Comparison of ENCODE assay signal across 29 cellular contexts in genomic region chr21:43755820-43756594, GRCh38.
"Had no signal": no experiment of that assay in that cellular context is flagged by ENCODE, and none has a peak within 500 bp of the region (broad histone marks: within the 10 kb centered on the region; RNA-seq: fewer than 3 reads in every experiment).

No MANE protein-coding gene starts in this region.

- H3K4me3 ChIP-seq: colonic mucosa, esophagus muscularis mucosa, gastroesophageal sphincter, heart left ventricle, hepatocyte, left lung, mucosa of descending colon, ovary, right lobe of liver, stomach, testis, tibial artery had no signal

- DNase-seq: colonic mucosa; effector CD8-positive, alpha-beta T cell; endodermal cell; foreskin keratinocyte; heart left ventricle; left cardiac atrium; mesenchymal stem cell; mucosa of descending colon; naive B cell; occipital lobe; ovary; posterior cingulate gyrus; retina; right lobe of liver; small intestine; stimulated activated CD4-positive, alpha-beta T cell treated with anti-CD3 and anti-CD28 coated beads, Interleukin-15, amount 100 ng/mL, for 24 hours; stimulated activated CD4-positive, alpha-beta T cell treated with anti-CD3 and anti-CD28 coated beads, Interleukin-2, amount 100 ng/mL, for 48 hours; stimulated activated naive B cell treated with anti-CD40 and anti-IgM and Interleukin-4, amounts not matched to agents 10 μg/mL and 1 μg/mL and 100 μg/mL, for 72 hours; stomach; tibial artery had no signal

- H3K27me3 Mint-ChIP-seq: dendritic cell treated with granulocyte-macrophage colony-stimulating factor and Interleukin-4, amounts not matched to agents 40 ng/mL and 50 ng/mL, for 4 days; naive B cell; natural killer cell treated with Interleukin-12 subunit alpha and Interleukin-12 subunit beta and Interleukin-15 and Interleukin-18, amount 100 ng/mL, for 72 hours; stimulated activated naive B cell treated with anti-CD40 and anti-IgM and Interleukin-4, amounts not matched to agents 10 μg/mL and 1 μg/mL and 100 μg/mL, for 72 hours; type B pancreatic cell had no signal

- H3K36me3 Mint-ChIP-seq: natural killer cell treated with Interleukin-12 subunit alpha and Interleukin-12 subunit beta and Interleukin-15 and Interleukin-18, amount 100 ng/mL, for 72 hours had no signal

- H3K9me3 Mint-ChIP-seq: endodermal cell; mesothelial cell of epicardium; naive B cell; natural killer cell treated with Interleukin-12 subunit alpha and Interleukin-12 subunit beta and Interleukin-15 and Interleukin-18, amount 100 ng/mL, for 72 hours; type B pancreatic cell had no signal

- H3K9me3 ChIP-seq: colonic mucosa, esophagus muscularis mucosa, gastroesophageal sphincter, heart left ventricle, left lung, mucosa of descending colon, ovary, right lobe of liver, stomach, testis, tibial artery had no signal

- H3K27ac ChIP-seq: colonic mucosa, foreskin keratinocyte, hepatocyte, right lobe of liver had no signal

- ATAC-seq: foreskin keratinocyte; gastroesophageal sphincter; left cardiac atrium; left lung; mucosa of descending colon; natural killer cell treated with Interleukin-12 subunit alpha and Interleukin-12 subunit beta and Interleukin-15 and Interleukin-18, amount 100 ng/mL, for 72 hours; right lobe of liver; stimulated activated naive B cell treated with anti-CD40 and anti-IgM and Interleukin-4, amounts not matched to agents 10 μg/mL and 1 μg/mL and 100 μg/mL, for 72 hours had no signal

- H3K4me2 ChIP-seq: hepatocyte had no signal

- H3K36me3 ChIP-seq: ovary had no signal

- H3K4me3 Mint-ChIP-seq: dendritic cell treated with granulocyte-macrophage colony-stimulating factor and Interleukin-4, amounts not matched to agents 40 ng/mL and 50 ng/mL, for 4 days; endodermal cell; mesothelial cell of epicardium; naive B cell; natural killer cell treated with Interleukin-12 subunit alpha and Interleukin-12 subunit beta and Interleukin-15 and Interleukin-18, amount 100 ng/mL, for 72 hours; stimulated activated naive B cell treated with anti-CD40 and anti-IgM and Interleukin-4, amounts not matched to agents 10 μg/mL and 1 μg/mL and 100 μg/mL, for 72 hours; type B pancreatic cell had no signal

- H3K4me1 Mint-ChIP-seq: endodermal cell; stimulated activated naive B cell treated with anti-CD40 and anti-IgM and Interleukin-4, amounts not matched to agents 10 μg/mL and 1 μg/mL and 100 μg/mL, for 72 hours had no signal

- H3K4me1 ChIP-seq: colonic mucosa, foreskin keratinocyte had no signal

- H3K27ac Mint-ChIP-seq: dendritic cell treated with granulocyte-macrophage colony-stimulating factor and Interleukin-4, amounts not matched to agents 40 ng/mL and 50 ng/mL, for 4 days; endodermal cell; mesothelial cell of epicardium; naive B cell; natural killer cell treated with Interleukin-12 subunit alpha and Interleukin-12 subunit beta and Interleukin-15 and Interleukin-18, amount 100 ng/mL, for 72 hours; stimulated activated naive B cell treated with anti-CD40 and anti-IgM and Interleukin-4, amounts not matched to agents 10 μg/mL and 1 μg/mL and 100 μg/mL, for 72 hours; type B pancreatic cell had no signal

- H2AFZ ChIP-seq: hepatocyte had no signal

- H3K27me3 ChIP-seq: colonic mucosa, esophagus muscularis mucosa, foreskin keratinocyte, gastroesophageal sphincter, heart left ventricle, hepatocyte, left lung, ovary, right lobe of liver, stomach, testis, tibial artery had no signal
